ENCODE assay signal across 1 cellular context in the genomic region with DNA sequence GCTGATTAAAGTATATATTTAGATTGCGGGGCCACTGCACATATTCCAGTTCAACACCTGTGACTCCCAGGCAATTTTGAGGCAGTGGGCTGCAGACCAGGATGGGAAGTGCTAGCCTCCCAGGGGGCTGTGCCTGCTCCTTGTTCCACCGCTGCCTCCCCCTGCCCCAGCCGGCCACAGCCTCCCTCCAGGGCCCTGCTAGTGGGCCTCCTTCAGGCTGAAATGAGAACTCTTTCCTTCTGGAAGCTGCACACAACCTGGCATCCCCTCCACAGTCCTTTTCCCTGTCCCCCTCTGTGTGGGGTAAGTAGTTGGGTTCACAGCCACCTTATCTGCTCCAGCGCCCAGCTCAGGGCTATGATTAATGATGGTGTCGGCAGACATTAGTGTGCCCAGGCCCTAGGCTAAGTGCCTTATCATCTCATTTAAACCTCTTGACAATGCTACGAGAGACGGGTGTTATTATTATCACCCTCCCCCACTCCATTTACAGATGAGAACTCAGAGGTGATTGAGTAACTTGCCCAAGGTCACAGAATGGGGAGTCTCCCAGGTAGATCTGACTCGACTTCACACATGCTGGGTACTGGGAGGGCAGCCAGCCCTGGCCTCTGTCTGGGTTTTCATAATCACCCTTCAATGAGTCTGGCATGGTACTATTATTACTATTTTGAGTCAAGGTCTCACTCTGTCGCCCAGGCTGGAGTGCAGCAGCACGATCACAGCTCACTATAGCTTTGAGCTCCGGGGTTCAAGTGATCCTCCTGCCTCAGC.
TF ChIP-seq lines count a peak whose summit lies in the region.

No MANE protein-coding gene starts in this region.

TF ChIP-seq in HEK293, 187 proteins besides CTCF, POLR2A, EP300 and RAD21 (continued from another document):
- TF ChIP-seq, protein P1, sequence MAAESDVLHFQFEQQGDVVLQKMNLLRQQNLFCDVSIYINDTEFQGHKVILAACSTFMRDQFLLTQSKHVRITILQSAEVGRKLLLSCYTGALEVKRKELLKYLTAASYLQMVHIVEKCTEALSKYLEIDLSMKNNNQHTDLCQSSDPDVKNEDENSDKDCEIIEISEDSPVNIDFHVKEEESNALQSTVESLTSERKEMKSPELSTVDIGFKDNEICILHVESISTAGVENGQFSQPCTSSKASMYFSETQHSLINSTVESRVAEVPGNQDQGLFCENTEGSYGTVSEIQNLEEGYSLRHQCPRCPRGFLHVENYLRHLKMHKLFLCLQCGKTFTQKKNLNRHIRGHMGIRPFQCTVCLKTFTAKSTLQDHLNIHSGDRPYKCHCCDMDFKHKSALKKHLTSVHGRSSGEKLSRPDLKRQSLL (tag by site-specific recombination; IDR thresholded peaks at IDR 0.05): no peak
- TF ChIP-seq ZNF510 (tag by site-specific recombination; IDR thresholded peaks at IDR 0.05; ENCODE audit: insufficient replicate concordance) (no peak), ZNF571 (tag by site-specific recombination; IDR thresholded peaks at IDR 0.05) (no peak), KLF9 (tag by site-specific recombination; IDR thresholded peaks at IDR 0.05; ENCODE audit: low read depth) (no peak), MZF1 (tag by site-specific recombination; IDR thresholded peaks at IDR 0.05; ENCODE audit: borderline replicate concordance) (no peak), ZBTB8A (tag by site-specific recombination; IDR thresholded peaks at IDR 0.05) (peak; percentile 60), ZBTB20 (tag by site-specific recombination; IDR thresholded peaks at IDR 0.05) (peak; percentile 17; the same call in 1 of the 2 replicates), ZNF221 (tag by site-specific recombination; IDR thresholded peaks at IDR 0.05; ENCODE audit: borderline replicate concordance) (no peak), GLIS1 (tag by site-specific recombination; IDR thresholded peaks at IDR 0.05) (peak; percentile 58), ZNF664 (tag by site-specific recombination; IDR thresholded peaks at IDR 0.05) (peak; percentile 80; the same call in 1 of the 2 replicates), ZNF324 (tag by site-specific recombination; IDR thresholded peaks at IDR 0.05) (no peak), ZNF239 (tag by site-specific recombination; IDR thresholded peaks at IDR 0.05) (no peak), ZNF398 (tag by site-specific recombination; IDR thresholded peaks at IDR 0.05) (no peak), ZNF114 (tag by site-specific recombination; IDR thresholded peaks at IDR 0.05) (no peak), WT1 (tag by site-specific recombination; IDR thresholded peaks at IDR 0.05) (no peak), BCL11B (tag by site-specific recombination; IDR thresholded peaks at IDR 0.05; ENCODE audit: low read depth) (no peak), GLIS2 (tag by site-specific recombination; IDR thresholded peaks at IDR 0.05) (peak; percentile 17; the same call in 1 of the 2 replicates), ZNF791 (tag by site-specific recombination; IDR thresholded peaks at IDR 0.05) (no peak), ZIC2 (tag by site-specific recombination; IDR thresholded peaks at IDR 0.05) (0 out of 2 replicates have a peak, but pooled peaks have one; percentile 5), ZNF223 (tag by site-specific recombination; IDR thresholded peaks at IDR 0.05) (no peak), ZNF248 (tag by site-specific recombination; IDR thresholded peaks at IDR 0.05) (no peak), ZNF560 (tag by site-specific recombination; IDR thresholded peaks at IDR 0.05; ENCODE audit: borderline replicate concordance) (no peak), KLF7 (tag by site-specific recombination; IDR thresholded peaks at IDR 0.05; ENCODE audit: borderline replicate concordance) (no peak)
- TF ChIP-seq, protein P2, sequence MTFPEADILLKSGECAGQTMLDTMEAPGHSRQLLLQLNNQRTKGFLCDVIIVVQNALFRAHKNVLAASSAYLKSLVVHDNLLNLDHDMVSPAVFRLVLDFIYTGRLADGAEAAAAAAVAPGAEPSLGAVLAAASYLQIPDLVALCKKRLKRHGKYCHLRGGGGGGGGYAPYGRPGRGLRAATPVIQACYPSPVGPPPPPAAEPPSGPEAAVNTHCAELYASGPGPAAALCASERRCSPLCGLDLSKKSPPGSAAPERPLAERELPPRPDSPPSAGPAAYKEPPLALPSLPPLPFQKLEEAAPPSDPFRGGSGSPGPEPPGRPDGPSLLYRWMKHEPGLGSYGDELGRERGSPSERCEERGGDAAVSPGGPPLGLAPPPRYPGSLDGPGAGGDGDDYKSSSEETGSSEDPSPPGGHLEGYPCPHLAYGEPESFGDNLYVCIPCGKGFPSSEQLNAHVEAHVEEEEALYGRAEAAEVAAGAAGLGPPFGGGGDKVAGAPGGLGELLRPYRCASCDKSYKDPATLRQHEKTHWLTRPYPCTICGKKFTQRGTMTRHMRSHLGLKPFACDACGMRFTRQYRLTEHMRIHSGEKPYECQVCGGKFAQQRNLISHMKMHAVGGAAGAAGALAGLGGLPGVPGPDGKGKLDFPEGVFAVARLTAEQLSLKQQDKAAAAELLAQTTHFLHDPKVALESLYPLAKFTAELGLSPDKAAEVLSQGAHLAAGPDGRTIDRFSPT (tag by site-specific recombination; IDR thresholded peaks at IDR 0.05): no peak
